In genomic region chr6:163637524-163637923, GRCh38 we compare ENCODE assay signal across 1 cellular context.
TF ChIP-seq lines count a peak whose summit lies in the region.

No MANE protein-coding gene starts in this region.

TF ChIP-seq in H1, 55 proteins besides CTCF, POLR2A, EP300 and RAD21:
- TF ChIP-seq CHD7 (IDR thresholded peaks at IDR 0.05; ENCODE audit: insufficient replicate concordance, low read length) (no peak), SIRT6 (IDR thresholded peaks at IDR 0.05; ENCODE audit: low read length) (no peak), NRF1 (IDR thresholded peaks at IDR 0.05; ENCODE audit: low read depth, low read length) (no peak), KDM5A (IDR thresholded peaks at IDR 0.05; ENCODE audit: low read length) (no peak), HDAC2 (IDR thresholded peaks at IDR 0.05; ENCODE audit: borderline replicate concordance in 1 of 2, low read depth in 2 of 2, low read length in 2 of 2) (no peak), SP1 (IDR thresholded peaks at IDR 0.05; ENCODE audit: low read depth, low read length) (no peak), BACH1 (IDR thresholded peaks at IDR 0.05; ENCODE audit: low read length) (no peak), CEBPB (IDR thresholded peaks at IDR 0.05; ENCODE audit: low read depth, low read length) (no peak), CTBP2 (IDR thresholded peaks at IDR 0.05; ENCODE audit: borderline replicate concordance, insufficient read depth, insufficient read length, low read length) (no peak), KDM1A (IDR thresholded peaks at IDR 0.05; ENCODE audit: borderline replicate concordance, low read length) (no peak), TCF12 (IDR thresholded peaks at IDR 0.05; ENCODE audit: low read depth, low read length) (no peak), ATF2 (IDR thresholded peaks at IDR 0.05; ENCODE audit: low read length) (no peak), SIX5 (IDR thresholded peaks at IDR 0.05; ENCODE audit: low read depth, low read length) (no peak), ASH2L (IDR thresholded peaks at IDR 0.05; ENCODE audit: low read length) (no peak), RFX5 (IDR thresholded peaks at IDR 0.05; ENCODE audit: borderline replicate concordance, low read depth, low read length) (no peak), SAP30 (IDR thresholded peaks at IDR 0.05; ENCODE audit: insufficient read depth, insufficient replicate concordance, low read length) (no peak), GTF2F1 (IDR thresholded peaks at IDR 0.05; ENCODE audit: borderline replicate concordance, low read depth, low read length) (no peak), CBX5 (IDR thresholded peaks at IDR 0.05; ENCODE audit: low read depth, low read length) (no peak), TEAD4 (IDR thresholded peaks at IDR 0.05; ENCODE audit: low read depth, low read length) (no peak), USF2 (IDR thresholded peaks at IDR 0.05; ENCODE audit: low read length) (no peak)
